Comparison of ENCODE assay signal across 6 cellular contexts in the genomic region with DNA sequence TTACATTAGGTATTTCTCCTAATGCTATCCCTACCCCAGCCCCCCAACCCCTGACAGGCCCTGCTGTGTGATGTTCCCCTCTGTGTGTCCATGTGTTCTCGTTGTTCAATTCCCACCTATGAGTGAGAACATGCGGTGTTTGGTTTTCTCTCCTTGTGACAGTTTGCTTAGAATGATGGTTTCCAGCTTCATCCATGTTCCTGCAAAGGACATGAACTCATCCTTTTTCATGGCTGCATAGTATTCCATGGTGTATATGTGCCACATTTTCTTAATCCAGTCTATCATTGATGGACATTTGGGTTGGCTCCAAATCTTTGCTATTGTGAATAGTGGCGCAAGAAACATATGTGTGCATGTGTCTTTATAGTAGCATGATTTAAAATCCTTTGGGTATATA. TPM values are rescaled to one million over a fixed set of nuclear protein-coding genes. Genes with fewer than 3 reads are reported as not detected.
"Had no signal": no experiment of that assay in that cellular context is flagged by ENCODE, and none has a peak within 500 bp of the region (broad histone marks: within the 10 kb centered on the region; RNA-seq: fewer than 3 reads in every experiment).

No MANE protein-coding gene starts in this region.

RNA-seq across cellular contexts. Expression of a gene that starts 58.1 kb away (rescaled TPM):
- total RNA-seq: PC-3, PC-9, RPMI7951, SJSA1, SK-MEL-5 had no signal
- polyA plus RNA-seq: SK-N-SH had no signal
